ENCODE assay signal across 1 cellular context in the genomic region with DNA sequence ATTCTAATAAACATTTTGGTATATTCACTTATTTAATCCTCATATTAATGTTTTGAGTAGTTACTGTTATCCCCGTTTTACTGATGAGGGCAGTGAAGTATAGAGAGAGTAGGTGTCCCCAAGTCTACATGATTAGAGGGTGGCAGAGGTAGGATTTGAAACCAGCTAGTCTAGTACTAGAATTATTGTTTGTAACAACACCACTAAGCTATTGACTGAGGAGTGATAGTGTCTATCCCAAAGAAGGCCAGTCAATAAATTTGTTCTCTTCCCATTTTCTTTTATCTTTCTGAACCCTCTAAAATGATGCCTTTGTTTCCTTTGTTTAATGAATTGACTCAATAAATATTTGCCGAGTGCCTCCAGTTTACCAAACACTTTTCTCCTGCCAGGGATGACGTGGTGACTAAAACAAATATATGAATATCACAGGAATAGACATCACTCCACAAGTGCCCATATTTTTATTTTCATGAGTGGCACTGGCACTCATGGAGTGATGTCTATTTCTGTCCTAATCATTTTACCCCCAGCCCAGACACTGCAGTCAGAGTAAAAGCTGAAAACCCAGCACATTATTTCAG.
TF ChIP-seq lines count a peak whose summit lies in the region.

No MANE protein-coding gene starts in this region.

TF ChIP-seq in H1, 55 proteins besides CTCF, POLR2A, EP300 and RAD21:
- TF ChIP-seq ATF3 (IDR thresholded peaks at IDR 0.05; ENCODE audit: insufficient read depth, low read depth, low read length) = no peak
- no peak for TF ChIP-seq EZH2 (IDR thresholded peaks at IDR 0.05; ENCODE audit: low read depth, low read length, severe bottlenecking)
- TF ChIP-seq JUND (IDR thresholded peaks at IDR 0.05; ENCODE audit: low read length) = no peak
- TF ChIP-seq E2F6 (IDR thresholded peaks at IDR 0.05) = no peak
- no peak for TF ChIP-seq GABPA (IDR thresholded peaks at IDR 0.05; ENCODE audit: borderline replicate concordance, insufficient read depth, low read length)
- TF ChIP-seq NRF1 (IDR thresholded peaks at IDR 0.05; ENCODE audit: low read depth, low read length) = no peak
- no peak for TF ChIP-seq PHF8 (conservative IDR thresholded peaks at IDR 0.05; ENCODE audit: low read depth, low read length)
- TF ChIP-seq SP2 (IDR thresholded peaks at IDR 0.05; ENCODE audit: low read length) = no peak
- TF ChIP-seq SIN3A (conservative IDR thresholded peaks at IDR 0.05 in 1 of 2, IDR thresholded peaks at IDR 0.05 in 1 of 2; ENCODE audit: low read depth in 1 of 2, low read length in 2 of 2) = no peak
- no peak for TF ChIP-seq CHD1 (IDR thresholded peaks at IDR 0.05; ENCODE audit: low read depth, low read length)
- TF ChIP-seq SRF (IDR thresholded peaks at IDR 0.05; ENCODE audit: low read depth, low read length) = no peak
